Comparison of ENCODE assay signal across 16 cellular contexts in the genomic region with DNA sequence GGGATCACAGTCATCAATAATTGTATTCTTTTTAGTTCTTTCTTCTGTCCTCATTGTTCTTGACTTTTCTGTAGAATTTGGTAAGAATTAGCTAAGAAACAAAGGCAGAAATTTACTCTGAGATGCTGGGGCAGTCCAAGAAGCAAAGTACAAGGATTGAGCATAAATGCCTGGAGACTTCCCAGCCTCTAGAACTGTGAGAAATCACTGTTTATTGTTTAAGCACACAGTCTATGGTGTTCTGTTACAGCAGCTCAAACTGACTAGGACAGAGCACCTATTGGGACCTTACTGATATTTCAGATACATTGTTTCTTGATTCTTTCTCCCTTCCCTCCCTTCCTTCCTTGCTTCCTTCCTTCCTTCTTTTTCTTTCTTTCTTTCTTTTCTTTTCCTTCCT.
"Had no signal": no experiment of that assay in that cellular context is flagged by ENCODE, and none has a peak within 500 bp of the region (broad histone marks: within the 10 kb centered on the region; RNA-seq: fewer than 3 reads in every experiment).

No MANE protein-coding gene starts in this region.

- H3K27ac ChIP-seq: ascending aorta, esophagus muscularis mucosa, parathyroid adenoma, thoracic aorta, uterus had no signal

- H3K4me3 ChIP-seq: ascending aorta, esophagus muscularis mucosa, thoracic aorta, uterus had no signal

- H3K79me2 ChIP-seq: parathyroid adenoma had no signal

- ATAC-seq: left ventricle myocardium superior; stimulated activated naive CD8-positive, alpha-beta T cell treated with anti-CD3 and anti-CD28 coated beads, Interleukin-15, amount 100 ng/mL, for 72 hours; T-cell; WTC11 had no signal

- DNase-seq: activated CD4-positive, alpha-beta T cell treated with anti-CD3 and anti-CD28 coated beads, Interleukin-2, amount 10 ng/mL, durations not matched to agents 24 days and 14 days; activated naive CD4-positive, alpha-beta T cell; central memory CD4-positive, alpha-beta T cell; foreskin melanocyte; head of caudate nucleus; islet precursor cell; left ventricle myocardium superior; stimulated activated CD4-positive, alpha-beta T cell treated with anti-CD3 and anti-CD28 coated beads, Interleukin-4, amount 100 ng/mL, for 4 hours; stimulated activated naive CD8-positive, alpha-beta T cell treated with anti-CD3 and anti-CD28 coated beads, Interleukin-15, amount 100 ng/mL, for 72 hours; T-cell; uterus had no signal

- H3K4me1 ChIP-seq: ascending aorta, parathyroid adenoma, uterus had no signal

- H3K36me3 ChIP-seq: ascending aorta, esophagus muscularis mucosa, thoracic aorta, uterus had no signal

- H2AFZ ChIP-seq: parathyroid adenoma had no signal

- H3K27me3 ChIP-seq: ascending aorta, esophagus muscularis mucosa, uterus had no signal

- H3K9me3 ChIP-seq: ascending aorta, esophagus muscularis mucosa, thoracic aorta had no signal

- H3K9ac ChIP-seq: parathyroid adenoma had no signal
